27 cellular contexts compared by ENCODE assay signal in genomic region chr9:126869368-126869767, GRCh38. TPM values are rescaled to one million over a fixed set of nuclear protein-coding genes. Genes with fewer than 3 reads are reported as not detected.
DNase-seq lines count a peak whose midpoint lies in the region; ATAC-seq and TF ChIP-seq lines count a peak whose summit lies in the region.
"Had no signal": no experiment of that assay in that cellular context is flagged by ENCODE, and none has a peak within 500 bp of the region (broad histone marks: within the 10 kb centered on the region; RNA-seq: fewer than 3 reads in every experiment).

No MANE protein-coding gene starts in this region.

- no peak overlapping the region for H4K8ac ChIP-seq in IMR-90 (ENCODE audit: low read depth in 2 of 2, low read length in 2 of 2)

- H3K14ac ChIP-seq in IMR-90 (replicated peaks; ENCODE audit: low read depth, low read length), result no peak overlapping the region

- no peak overlapping the region for H4K5ac ChIP-seq in IMR-90 (ENCODE audit: low read depth, low read length)

- TF ChIP-seq RAD21 in IMR-90 (IDR thresholded peaks at IDR 0.05; ENCODE audit: low read length), result no peak

- H3K27ac ChIP-seq in IMR-90 (ENCODE audit: insufficient read depth, low read length), result no peak overlapping the region
- H3K27ac ChIP-seq in epithelial cell of prostate, result peak overlapping the region; percentile 17
- H3K27ac ChIP-seq in psoas muscle, result no peak overlapping the region
- no peak overlapping the region for H3K27ac ChIP-seq in hepatocyte
- H3K27ac ChIP-seq: BLaER1 treated with 17β-estradiol and CSF1 and Interleukin-3, amounts not matched to agents 10 nM and 100 nM; left lung; neural progenitor cell; parathyroid adenoma; right lobe of liver; WERI-Rb-1 had no signal

- no peak overlapping the region for H2BK15ac ChIP-seq in IMR-90 (ENCODE audit: low read depth, low read length)

- WGBS in IMR-90 (ENCODE audit: extremely low coverage in 2 of 2, insufficient read length in 1 of 2), 2 experiments, result 67% methylated on average over 3 of the region's 7 CpGs; no CpG with 5 or more reads in 1 of the 2 experiments
- 55 to 83% (median 62%) methylated on average over 7 of the region's 7 CpGs for WGBS in psoas muscle, 3 donors
- 91% methylated on average over 7 of the region's 7 CpGs for WGBS in hepatocyte (ENCODE audit: low lambda C conversion rate, missing lambda C conversion rate)

- dilution Hi-C loops in IMR-90 (cut with HindIII; ENCODE audit: low sequenced_read_pairs, unreplicated experiment), result no loop called here

- CTCF ChIA-PET in IMR-90 (lab: Yijun Ruan, JAX), result interaction anchor here (0.6 kb wide), 1 partner anchor 404 kb away, joined by 5 read pairs; no protein-coding TSS in a partner anchor

- H3K9me1 ChIP-seq in IMR-90 (ENCODE audit: insufficient read depth, low read length), result peaks cover 10% of the 10 kb centered on the region; the same call in 1 of the 2 replicates

- H4K91ac ChIP-seq in IMR-90 (ENCODE audit: insufficient read depth, low read depth, low read length), result no peak overlapping the region

- BruUV-seq in IMR-90 (replicated peaks; lab: Mats Ljungman, UMichigan), result no TSS peak

- H3K4me3 ChIP-seq in IMR-90 (ENCODE audit: insufficient read depth, low read depth, low read length) (no peak overlapping the region), psoas muscle (no peak overlapping the region), hepatocyte (no peak overlapping the region)
- H3K4me3 ChIP-seq: BLaER1 treated with 17β-estradiol and CSF1 and Interleukin-3, amounts not matched to agents 10 nM and 100 nM; left lung; neural progenitor cell; right lobe of liver had no signal

- H3K79me2 ChIP-seq in hepatocyte, result peaks cover 97% of the 10 kb centered on the region

- no peak for TF ChIP-seq POLR2A in IMR-90 (IDR thresholded peaks at IDR 0.05; ENCODE audit: low read depth, low read length)

- in situ Hi-C loops in IMR-90 (cut with MboI; ENCODE audit: low sequenced_read_pairs), result no loop called here

- H3K9ac ChIP-seq in IMR-90 (ENCODE audit: low read depth, low read length), result no peak overlapping the region
- H3K9ac ChIP-seq: BLaER1 treated with 17β-estradiol and CSF1 and Interleukin-3, amounts not matched to agents 10 nM and 100 nM; neural progenitor cell; parathyroid adenoma had no signal

- H2AK5ac ChIP-seq in IMR-90 (ENCODE audit: low read depth, low read length), result no peak overlapping the region

- H3K4me1 ChIP-seq in IMR-90 (ENCODE audit: control insufficient read depth, insufficient read depth, low read length) (peaks cover 3% of the 10 kb centered on the region; the same call in 1 of the 2 replicates), psoas muscle (peaks cover 52% of the 10 kb centered on the region), hepatocyte (ENCODE audit: insufficient read depth) (peaks cover 4% of the 10 kb centered on the region)
- H3K4me1 ChIP-seq: neural progenitor cell, parathyroid adenoma had no signal

- H2AK9ac ChIP-seq in IMR-90 (replicated peaks; ENCODE audit: low read depth, low read length, poor library complexity), result no peak overlapping the region

- H3K9me3 ChIP-seq in IMR-90 (ENCODE audit: control insufficient read depth, insufficient read depth, low read length) (no peaks in the 10 kb centered on the region), psoas muscle (no peaks in the 10 kb centered on the region), hepatocyte (ENCODE audit: low read depth) (no peaks in the 10 kb centered on the region)
- H3K9me3 ChIP-seq: BLaER1 treated with 17β-estradiol and CSF1 and Interleukin-3, amounts not matched to agents 10 nM and 100 nM; left lung; right lobe of liver had no signal

- H3K23ac ChIP-seq in IMR-90 (ENCODE audit: low read depth, low read length), result no peak overlapping the region

- H3K18ac ChIP-seq in IMR-90 (ENCODE audit: low read depth, low read length), result no peak overlapping the region

- DNase-seq in IMR-90, result peak; percentile 10
- DNase-seq in SW480 (ENCODE audit: low spot score), result peak; percentile 74
- no peak for DNase-seq in epithelial cell of prostate (ENCODE audit: low read depth, low spot score)
- no peak for DNase-seq in psoas muscle
- no peak for DNase-seq in hepatocyte (ENCODE audit: low spot score)
- DNase-seq in EL, result no peak
- no peak for DNase-seq in activated T-cell treated with anti-CD3 and anti-CD28 coated beads, Interleukin-2, amount 50 U/mL, for 1 hour
- DNase-seq: activated CD4-positive, alpha-beta T cell treated with anti-CD3 and anti-CD28 coated beads for 48 hours; activated naive CD8-positive, alpha-beta T cell treated with anti-CD3 and anti-CD28 coated beads, Interleukin-2, amount 50 U/mL, for 24 hours; activated T-cell treated with anti-CD3 and anti-CD28 coated beads, Interleukin-2, amount 50 U/mL, for 72 hours; cerebellar nuclear complex; dermis blood vessel endothelial cell; DMS53; left lung; mesendoderm; NCI-H1092; NCI-H1694; right lobe of liver; SHP77 treated with DMSO at 0.1 percent for 48 hours; stimulated activated CD4-positive, alpha-beta T cell treated with anti-CD3 and anti-CD28 coated beads, Interleukin-4, amount 100 ng/mL, for 24 hours; substantia nigra; T1000; WERI-Rb-1 had no signal

- H3K56ac ChIP-seq in IMR-90 (ENCODE audit: extremely low read depth, insufficient read depth, low read length), result no peak overlapping the region

- no peaks in the 10 kb centered on the region for H3K27me3 ChIP-seq in IMR-90 (ENCODE audit: control insufficient read depth, insufficient read depth, low read length)
- H3K27me3 ChIP-seq in psoas muscle (ENCODE audit: insufficient read depth in 3 of 3, low read length in 2 of 3), result no peaks in the 10 kb centered on the region
- no peaks in the 10 kb centered on the region for H3K27me3 ChIP-seq in hepatocyte
- H3K27me3 ChIP-seq: BLaER1 treated with 17β-estradiol and CSF1 and Interleukin-3, amounts not matched to agents 10 nM and 100 nM; left lung; neural progenitor cell; right lobe of liver had no signal

- no peak overlapping the region for H3K4ac ChIP-seq in IMR-90 (ENCODE audit: low read depth, low read length)

- ATAC-seq in IMR-90 (ENCODE audit: low read depth) (no peak), psoas muscle (peak; percentile 21 to 65 (median 48)), HG02981 (IDR thresholded peaks at IDR 0.05; ENCODE audit: unreplicated experiment) (no peak)
- ATAC-seq: activated naive CD8-positive, alpha-beta T cell treated with anti-CD3 and anti-CD28 coated beads, Interleukin-2, amount 50 U/mL, for 24 hours; activated T-cell treated with anti-CD3 and anti-CD28 coated beads, Interleukin-2, amount 50 U/mL, for 72 hours; left lung had no signal

- intact Hi-C loops in IMR-90 (cut with micrococcal nuclease), result no loop called here
- intact Hi-C loops in psoas muscle (cut with DNase I), result no loop called here

- H4K20me1 ChIP-seq in IMR-90 (ENCODE audit: insufficient read depth, low read length), result peaks cover 48% of the 10 kb centered on the region
- H4K20me1 ChIP-seq in hepatocyte (ENCODE audit: insufficient read depth, poor library complexity, severe bottlenecking), result peaks cover 37% of the 10 kb centered on the region

- peaks cover 36 to 72% of the 10 kb centered on the region in 2 experiments for H3K79me1 ChIP-seq in IMR-90 (ENCODE audit: low read depth in 1 of 2, low read length in 2 of 2)

- H2BK5ac ChIP-seq in IMR-90 (ENCODE audit: low read depth, low read length, poor library complexity, severe bottlenecking), result no peak overlapping the region

- no peak overlapping the region for H3K4me2 ChIP-seq in IMR-90 (ENCODE audit: low read depth, low read length)
- H3K4me2 ChIP-seq in hepatocyte, result no peak overlapping the region
- H3K4me2 ChIP-seq: neural progenitor cell had no signal

- POLR2A ChIA-PET in IMR-90 (lab: Charles Lee; ENCODE audit: unreplicated experiment), result no interaction called here

- H2AFZ ChIP-seq in IMR-90 (replicated peaks; ENCODE audit: low read length, poor library complexity) (no peak overlapping the region), hepatocyte (no peak overlapping the region)
- H2AFZ ChIP-seq: neural progenitor cell, parathyroid adenoma had no signal

- no peaks in the 10 kb centered on the region for H3K9me2 ChIP-seq in hepatocyte (replicated peaks; ENCODE audit: insufficient read depth)

- no peak overlapping the region for H2BK120ac ChIP-seq in IMR-90 (ENCODE audit: low read depth, low read length)

- H3K36me3 ChIP-seq in IMR-90 (ENCODE audit: control insufficient read depth, insufficient read depth, low read length), result peaks cover 18% of the 10 kb centered on the region
- H3K36me3 ChIP-seq in psoas muscle (ENCODE audit: insufficient read depth in 1 of 2, low read depth in 1 of 2), result peaks cover under 1 to 3% of the 10 kb centered on the region in 2 donors
- no peaks in the 10 kb centered on the region for H3K36me3 ChIP-seq in hepatocyte (replicated peaks; ENCODE audit: insufficient read depth, low read depth)

- TF ChIP-seq CTCF in IMR-90 (conservative IDR thresholded peaks at IDR 0.05; ENCODE audit: low read depth, low read length) (no peak), psoas muscle (IDR thresholded peaks at IDR 0.05) (no peak), hepatocyte (IDR thresholded peaks at IDR 0.05; ENCODE audit: poor library complexity) (no peak)

- H2BK20ac ChIP-seq in IMR-90 (ENCODE audit: low read depth, low read length), result no peak overlapping the region

TF ChIP-seq in IMR-90, 13 proteins besides CTCF, POLR2A, EP300 and RAD21 (continues in another document):
- TF ChIP-seq CEBPB (IDR thresholded peaks at IDR 0.05; ENCODE audit: low read depth, low read length) (0 out of 2 replicates have a peak, but pooled peaks have one; percentile 18), MAZ (IDR thresholded peaks at IDR 0.05; ENCODE audit: borderline replicate concordance, low read depth, low read length) (no peak)

RNA-seq across cellular contexts. Expression of gene ZBTB34, which starts 8.9 kb away (rescaled TPM):
- total RNA-seq in IMR-90 (2012; rRNA removed) (2.7 and 3.9 TPM in 2 replicates), psoas muscle (1 to 10 TPM; 4.4 to 7.3 (median 5.5) TPM), hepatocyte (21.0 and 21.3 TPM in 2 replicates)
- polyA plus RNA-seq in IMR-90 (2012; rRNA removed) (2.8 and 3.1 TPM in 2 replicates), psoas muscle (1 to 10 TPM; 2.0 to 5.0 (median 2.1) TPM), hepatocyte (5.3 and 6.1 TPM in 2 replicates)
- polyA plus RNA-seq in IMR-90 (2012; cell fraction: cytosol; rRNA removed), result 1.1 and 1.8 TPM in 2 replicates
- 2.1 and 6.2 TPM in 2 replicates for polyA plus RNA-seq in IMR-90 (2012; cell fraction: nucleus; rRNA removed; ENCODE audit: low replicate concordance)

RNA-seq across cellular contexts. Expression of gene RALGPS1, which starts 45.2 kb away (rescaled TPM):
- 0.90 and 2.5 TPM in 2 replicates for total RNA-seq in IMR-90 (2012; rRNA removed)
- polyA plus RNA-seq in IMR-90 (2012; rRNA removed), result 1.5 and 2.8 TPM in 2 replicates
- 0.37 and 1.1 TPM in 2 replicates for polyA plus RNA-seq in IMR-90 (2012; cell fraction: cytosol; rRNA removed)
- 3.3 and 7.7 TPM in 2 replicates for polyA plus RNA-seq in IMR-90 (2012; cell fraction: nucleus; rRNA removed; ENCODE audit: low replicate concordance)
- 1 to 10 TPM; 5.3 to 7.7 (median 5.7) TPM for total RNA-seq in psoas muscle
- 1 to 10 TPM; 3.9 to 6.0 (median 4.1) TPM for polyA plus RNA-seq in psoas muscle
- total RNA-seq in hepatocyte, result 22.1 and 22.4 TPM in 2 replicates
- 13.1 and 17.0 TPM in 2 replicates for polyA plus RNA-seq in hepatocyte

Comparison
In these comparisons a context has a peak if more than half of its experiments do, and no peak if none do; other contexts are left out.
1. ATAC-seq: peak in psoas muscle (4 of 4); none in IMR-90 (single experiment) and HG02981 (single experiment).
2. DNase-seq: peak in IMR-90 (single experiment) and SW480 (single experiment); none in epithelial cell of prostate (single experiment), psoas muscle (0 of 2), hepatocyte (single experiment), EL (single experiment) and activated T-cell treated with anti-CD3 and anti-CD28 coated beads, Interleukin-2, amount 50 U/mL, for 1 hour (single experiment).